ENCODE assay signal across 23 cellular contexts in the genomic region with DNA sequence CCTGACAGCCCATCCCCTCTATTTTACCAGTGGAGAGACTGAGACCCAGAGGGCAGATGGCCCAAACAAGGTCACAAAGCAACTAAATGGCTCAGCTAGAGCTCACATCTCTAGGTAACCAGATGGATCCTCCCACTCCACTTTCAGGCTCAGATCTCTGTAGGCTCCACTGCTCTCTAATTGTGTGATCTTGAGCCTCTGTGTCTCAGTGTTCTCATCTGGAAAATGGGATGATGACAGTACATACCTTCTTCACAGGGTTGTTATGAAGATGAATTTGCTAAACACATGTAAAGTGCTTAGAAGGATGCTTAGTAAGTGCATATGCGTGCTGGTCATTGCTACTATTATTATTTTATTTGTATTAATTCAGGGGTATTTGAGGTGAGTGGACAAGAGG. TPM values are rescaled to one million over a fixed set of nuclear protein-coding genes. Genes with fewer than 3 reads are reported as not detected.
DNase-seq lines count a peak whose midpoint lies in the region; ATAC-seq and TF ChIP-seq lines count a peak whose summit lies in the region.
"Had no signal": no experiment of that assay in that cellular context is flagged by ENCODE, and none has a peak within 500 bp of the region (broad histone marks: within the 10 kb centered on the region; RNA-seq: fewer than 3 reads in every experiment).

No MANE protein-coding gene starts in this region.

- H2AFZ ChIP-seq in osteoblast (ENCODE audit: low read length) = no peak overlapping the region
- H2AFZ ChIP-seq: GM23248 had no signal

- no peak for DNase-seq in natural killer cell treated with Interleukin-12 subunit alpha and Interleukin-12 subunit beta and Interleukin-15 and Interleukin-18, amount 100 ng/mL, for 72 hours (ENCODE audit: low spot score)
- DNase-seq in natural killer cell (no peak), osteoblast (ENCODE audit: insufficient read length, low spot score, missing footprints) (peak; percentile 58), GOT3 (lab: John Stamatoyannopoulos, UW) (no peak), NCI-H510A treated with DMSO at 0.1 percent for 48 hours (lab: John Stamatoyannopoulos, UW) (no peak), CD1c-positive myeloid dendritic cell (ENCODE audit: extremely low spot score) (no peak)
- DNase-seq: CD8-positive, alpha-beta memory T cell; COR-L47; DMS 273 treated with DMSO at 0.1 percent for 48 hours; DMS53; DND-41; EL; GM23248; HCEC 1CT; IMR-90; KBM-7 had no signal

- no peaks in the 10 kb centered on the region for H3K9me3 Mint-ChIP-seq in natural killer cell treated with Interleukin-12 subunit alpha and Interleukin-12 subunit beta and Interleukin-15 and Interleukin-18, amount 100 ng/mL, for 72 hours
- H3K9me3 Mint-ChIP-seq in natural killer cell = no peaks in the 10 kb centered on the region
- H3K9me3 Mint-ChIP-seq in activated T-helper 17 cell treated with anti-CD3 and anti-CD28 coated beads, Interleukin-2, amount 50 U/mL, for 72 hours = no peaks in the 10 kb centered on the region
- H3K9me3 Mint-ChIP-seq: CD14-positive monocyte; CD8-positive, alpha-beta memory T cell had no signal

- peaks cover 37 to 51% of the 10 kb centered on the region in 2 donors for H3K4me1 Mint-ChIP-seq in natural killer cell treated with Interleukin-12 subunit alpha and Interleukin-12 subunit beta and Interleukin-15 and Interleukin-18, amount 100 ng/mL, for 72 hours (ENCODE audit: low read depth in 2 of 2)
- H3K4me1 Mint-ChIP-seq in natural killer cell = peaks cover 8% of the 10 kb centered on the region in 2 donors
- H3K4me1 Mint-ChIP-seq in activated T-helper 17 cell treated with anti-CD3 and anti-CD28 coated beads, Interleukin-2, amount 50 U/mL, for 72 hours = peaks cover 6% of the 10 kb centered on the region

- TF ChIP-seq CTCF in natural killer cell (IDR thresholded peaks at IDR 0.05) (no peak), osteoblast (IDR thresholded peaks at IDR 0.05; ENCODE audit: extremely low read depth, low read depth, low read length) (no peak)

- no peaks in the 10 kb centered on the region for H3K9me3 ChIP-seq in osteoblast (ENCODE audit: low read depth, low read length)
- H3K9me3 ChIP-seq: BE2C had no signal

- H3K4me1 ChIP-seq in osteoblast (ENCODE audit: insufficient read depth, low read length) = peaks cover 17% of the 10 kb centered on the region
- H3K4me1 ChIP-seq: BE2C had no signal

- no peaks in the 10 kb centered on the region for H3K36me3 ChIP-seq in osteoblast (ENCODE audit: insufficient read depth, low read length)
- H3K36me3 ChIP-seq: BE2C had no signal

- H3K4me2 ChIP-seq in osteoblast (ENCODE audit: insufficient read depth, low read length) = no peak overlapping the region

- H3K4me3 ChIP-seq in osteoblast (ENCODE audit: insufficient read depth, low read length) = no peak overlapping the region
- H3K4me3 ChIP-seq: GM23248 had no signal

- no peak overlapping the region for H3K27ac ChIP-seq in osteoblast (ENCODE audit: low read depth, low read length)
- H3K27ac ChIP-seq: GM23248, HL-60 had no signal

- ATAC-seq in natural killer cell treated with Interleukin-12 subunit alpha and Interleukin-12 subunit beta and Interleukin-15 and Interleukin-18, amount 100 ng/mL, for 72 hours = no peak
- no peak for ATAC-seq in natural killer cell
- no peak for ATAC-seq in activated T-helper 17 cell treated with anti-CD3 and anti-CD28 coated beads, Interleukin-2, amount 50 U/mL, for 72 hours (replicated peaks)

- H3K27me3 Mint-ChIP-seq in natural killer cell treated with Interleukin-12 subunit alpha and Interleukin-12 subunit beta and Interleukin-15 and Interleukin-18, amount 100 ng/mL, for 72 hours = no peaks in the 10 kb centered on the region
- H3K27me3 Mint-ChIP-seq in natural killer cell (ENCODE audit: low read depth in 2 of 2) = no peaks in the 10 kb centered on the region
- no peaks in the 10 kb centered on the region for H3K27me3 Mint-ChIP-seq in activated T-helper 17 cell treated with anti-CD3 and anti-CD28 coated beads, Interleukin-2, amount 50 U/mL, for 72 hours

- intact Hi-C loops in natural killer cell (cut with micrococcal nuclease) = no loop called here

- H4K20me1 ChIP-seq in osteoblast (ENCODE audit: insufficient read depth, low read length) = no peaks in the 10 kb centered on the region

- no peaks in the 10 kb centered on the region for H3K36me3 Mint-ChIP-seq in natural killer cell treated with Interleukin-12 subunit alpha and Interleukin-12 subunit beta and Interleukin-15 and Interleukin-18, amount 100 ng/mL, for 72 hours
- no peaks in the 10 kb centered on the region for H3K36me3 Mint-ChIP-seq in natural killer cell
- H3K36me3 Mint-ChIP-seq in activated T-helper 17 cell treated with anti-CD3 and anti-CD28 coated beads, Interleukin-2, amount 50 U/mL, for 72 hours (ENCODE audit: low read depth) = no peaks in the 10 kb centered on the region
- H3K36me3 Mint-ChIP-seq: CD8-positive, alpha-beta memory T cell had no signal

- H3K27me3 ChIP-seq in osteoblast (ENCODE audit: insufficient read depth, low read length) = no peaks in the 10 kb centered on the region
- H3K27me3 ChIP-seq: BE2C had no signal

- no peaks in the 10 kb centered on the region for H3K79me2 ChIP-seq in osteoblast (ENCODE audit: insufficient read depth, low read length)

- no peak overlapping the region for H3K4me3 Mint-ChIP-seq in natural killer cell treated with Interleukin-12 subunit alpha and Interleukin-12 subunit beta and Interleukin-15 and Interleukin-18, amount 100 ng/mL, for 72 hours
- H3K4me3 Mint-ChIP-seq in natural killer cell = no peak overlapping the region
- H3K4me3 Mint-ChIP-seq in activated T-helper 17 cell treated with anti-CD3 and anti-CD28 coated beads, Interleukin-2, amount 50 U/mL, for 72 hours = no peak overlapping the region
- H3K4me3 Mint-ChIP-seq: CD14-positive monocyte; CD8-positive, alpha-beta memory T cell had no signal

- peak overlapping the region; percentile 96 to 100 for H3K27ac Mint-ChIP-seq in natural killer cell treated with Interleukin-12 subunit alpha and Interleukin-12 subunit beta and Interleukin-15 and Interleukin-18, amount 100 ng/mL, for 72 hours
- H3K27ac Mint-ChIP-seq in natural killer cell = no peak overlapping the region
- H3K27ac Mint-ChIP-seq in activated T-helper 17 cell treated with anti-CD3 and anti-CD28 coated beads, Interleukin-2, amount 50 U/mL, for 72 hours = peak overlapping the region; percentile 14
- H3K27ac Mint-ChIP-seq: CD8-positive, alpha-beta memory T cell had no signal

RNA-seq across cellular contexts. Expression of a gene that starts 40.5 kb away (rescaled TPM):
- 1 to 10 TPM; 4.1 to 7.9 TPM for total RNA-seq in natural killer cell treated with Interleukin-12 subunit alpha and Interleukin-12 subunit beta and Interleukin-15 and Interleukin-18, amount 100 ng/mL, for 72 hours
- total RNA-seq in natural killer cell = 10 to 100 TPM in 1 of 3 donors, under 1 TPM in 2; 0.09 to 12.9 (median 0.70) TPM
- total RNA-seq in activated T-helper 17 cell treated with anti-CD3 and anti-CD28 coated beads, Interleukin-2, amount 50 U/mL, for 72 hours = under 1 TPM; 0.11 to 0.32 TPM
- under 0.01 and 0.36 TPM in 2 replicates for total RNA-seq in osteoblast
- total RNA-seq: A172; CD8-positive, alpha-beta memory T cell; G401; GM23248; HT1080; IMR-90 had no signal

RNA-seq across cellular contexts. Expression of a gene that starts 59.6 kb away (rescaled TPM):
- total RNA-seq in natural killer cell treated with Interleukin-12 subunit alpha and Interleukin-12 subunit beta and Interleukin-15 and Interleukin-18, amount 100 ng/mL, for 72 hours = 100 to 1,000 TPM; 176 to 617 TPM
- total RNA-seq in natural killer cell (10 to 100 TPM; 19.1 to 40.7 (median 25.4) TPM), osteoblast (456 and 461 TPM in 2 replicates)
- total RNA-seq in activated T-helper 17 cell treated with anti-CD3 and anti-CD28 coated beads, Interleukin-2, amount 50 U/mL, for 72 hours = 100 to 1,000 TPM; 149 to 164 TPM

Comparison
In these comparisons a context has a peak if more than half of its experiments do, and no peak if none do; other contexts are left out.
1. H3K27ac Mint-ChIP-seq: peak in natural killer cell treated with Interleukin-12 subunit alpha and Interleukin-12 subunit beta and Interleukin-15 and Interleukin-18, amount 100 ng/mL, for 72 hours (2 of 2) and activated T-helper 17 cell treated with anti-CD3 and anti-CD28 coated beads, Interleukin-2, amount 50 U/mL, for 72 hours (single experiment); none in natural killer cell (0 of 2).